ENCODE assay signal across 1 cellular context in the genomic region with DNA sequence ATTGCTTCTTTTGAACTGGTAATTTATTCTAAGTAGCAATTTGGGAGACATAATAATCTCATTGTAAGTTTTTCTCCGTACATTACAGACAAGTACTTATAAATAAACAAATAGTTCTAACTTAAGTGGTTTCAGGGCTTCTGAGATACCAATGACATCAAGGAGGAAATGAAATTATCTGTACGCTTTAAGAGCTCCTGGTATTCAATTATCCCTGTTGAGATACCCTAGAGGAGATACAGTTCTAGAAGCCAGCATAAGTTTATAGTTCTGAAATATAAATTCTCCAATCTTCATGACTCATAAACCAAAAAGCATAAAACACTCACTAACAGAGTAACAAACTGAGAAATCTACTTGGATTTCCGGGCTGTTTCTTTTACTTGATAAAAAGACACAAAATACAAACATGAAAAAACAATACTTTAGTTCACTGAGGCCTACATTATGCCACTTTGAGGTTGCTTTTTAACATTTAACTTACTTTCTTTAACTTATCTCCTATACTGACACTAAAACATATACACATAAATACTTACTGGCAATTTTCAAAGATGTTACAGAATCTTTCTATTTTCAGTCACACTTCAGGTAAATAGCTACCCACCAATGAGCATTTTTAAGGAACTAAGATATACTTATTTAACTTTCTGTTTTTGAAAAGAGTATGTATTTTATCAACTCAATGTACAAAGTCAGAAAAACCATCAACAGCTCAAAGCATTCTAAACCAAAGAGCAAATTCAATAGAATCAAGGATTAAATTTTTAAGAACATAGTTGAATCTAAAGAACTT.
TF ChIP-seq lines count a peak whose summit lies in the region.

No MANE protein-coding gene starts in this region.

TF ChIP-seq in HEK293, 187 proteins besides CTCF, POLR2A, EP300 and RAD21:
- TF ChIP-seq, protein P1, sequence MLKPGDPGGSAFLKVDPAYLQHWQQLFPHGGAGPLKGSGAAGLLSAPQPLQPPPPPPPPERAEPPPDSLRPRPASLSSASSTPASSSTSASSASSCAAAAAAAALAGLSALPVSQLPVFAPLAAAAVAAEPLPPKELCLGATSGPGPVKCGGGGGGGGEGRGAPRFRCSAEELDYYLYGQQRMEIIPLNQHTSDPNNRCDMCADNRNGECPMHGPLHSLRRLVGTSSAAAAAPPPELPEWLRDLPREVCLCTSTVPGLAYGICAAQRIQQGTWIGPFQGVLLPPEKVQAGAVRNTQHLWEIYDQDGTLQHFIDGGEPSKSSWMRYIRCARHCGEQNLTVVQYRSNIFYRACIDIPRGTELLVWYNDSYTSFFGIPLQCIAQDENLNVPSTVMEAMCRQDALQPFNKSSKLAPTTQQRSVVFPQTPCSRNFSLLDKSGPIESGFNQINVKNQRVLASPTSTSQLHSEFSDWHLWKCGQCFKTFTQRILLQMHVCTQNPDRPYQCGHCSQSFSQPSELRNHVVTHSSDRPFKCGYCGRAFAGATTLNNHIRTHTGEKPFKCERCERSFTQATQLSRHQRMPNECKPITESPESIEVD (tag by site-specific recombination; IDR thresholded peaks at IDR 0.05), result peak; percentile 91
- TF ChIP-seq ZEB2 (tag by site-specific recombination; IDR thresholded peaks at IDR 0.05), result 0 out of 2 replicates have a peak, but pooled peaks have one; percentile 19
- peak; percentile 53; the same call in 1 of the 2 replicates for TF ChIP-seq TCF7L2 (IDR thresholded peaks at IDR 0.05; ENCODE audit: borderline replicate concordance, low read depth, low read length)
- TF ChIP-seq ZXDB (tag by site-specific recombination; IDR thresholded peaks at IDR 0.05), result peak; percentile 27; the same call in 1 of the 2 replicates
- peak; percentile 39; the same call in 1 of the 2 replicates for TF ChIP-seq FEZF1 (tag by site-specific recombination; IDR thresholded peaks at IDR 0.05)
- 0 out of 2 replicates have a peak, but pooled peaks have one; percentile 22 for TF ChIP-seq IKZF3 (tag by site-specific recombination; IDR thresholded peaks at IDR 0.05)
- peak; percentile 71; the same call in 1 of the 2 replicates for TF ChIP-seq ZNF843 (tag by site-specific recombination; IDR thresholded peaks at IDR 0.05)
- TF ChIP-seq SP7 (tag by site-specific recombination; IDR thresholded peaks at IDR 0.05), result peak; percentile 70
- TF ChIP-seq ZNF211 (tag by site-specific recombination; IDR thresholded peaks at IDR 0.05; ENCODE audit: low read depth), result no peak
- TF ChIP-seq ZNF423 (tag by site-specific recombination; IDR thresholded peaks at IDR 0.05), result no peak
- TF ChIP-seq ZNF394 (tag by site-specific recombination; IDR thresholded peaks at IDR 0.05; ENCODE audit: borderline replicate concordance), result no peak
- peak; percentile 61 for TF ChIP-seq WT1 (tag by site-specific recombination; IDR thresholded peaks at IDR 0.05)
- peak; percentile 25; the same call in 1 of the 2 replicates for TF ChIP-seq ZNF366 (tag by site-specific recombination; conservative IDR thresholded peaks at IDR 0.05)
- TF ChIP-seq OVOL3 (tag by site-specific recombination; IDR thresholded peaks at IDR 0.05), result 0 out of 2 replicates have a peak, but pooled peaks have one; percentile 9
- TF ChIP-seq ZNF560 (tag by site-specific recombination; IDR thresholded peaks at IDR 0.05; ENCODE audit: borderline replicate concordance), result no peak
- TF ChIP-seq, protein P2, sequence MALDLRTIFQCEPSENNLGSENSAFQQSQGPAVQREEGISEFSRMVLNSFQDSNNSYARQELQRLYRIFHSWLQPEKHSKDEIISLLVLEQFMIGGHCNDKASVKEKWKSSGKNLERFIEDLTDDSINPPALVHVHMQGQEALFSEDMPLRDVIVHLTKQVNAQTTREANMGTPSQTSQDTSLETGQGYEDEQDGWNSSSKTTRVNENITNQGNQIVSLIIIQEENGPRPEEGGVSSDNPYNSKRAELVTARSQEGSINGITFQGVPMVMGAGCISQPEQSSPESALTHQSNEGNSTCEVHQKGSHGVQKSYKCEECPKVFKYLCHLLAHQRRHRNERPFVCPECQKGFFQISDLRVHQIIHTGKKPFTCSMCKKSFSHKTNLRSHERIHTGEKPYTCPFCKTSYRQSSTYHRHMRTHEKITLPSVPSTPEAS (tag by site-specific recombination; IDR thresholded peaks at IDR 0.05), result no peak
- TF ChIP-seq ZBTB1 (tag by site-specific recombination; IDR thresholded peaks at IDR 0.05), result peak; percentile 16; the same call in 1 of the 2 replicates
- no peak for TF ChIP-seq SP3 (tag by site-specific recombination; IDR thresholded peaks at IDR 0.05)
- TF ChIP-seq ZBTB7A (tag by site-specific recombination; IDR thresholded peaks at IDR 0.05; ENCODE audit: low read depth), result no peak
- TF ChIP-seq ZNF629 (tag by site-specific recombination; IDR thresholded peaks at IDR 0.05), result peak; percentile 50; the same call in 1 of the 2 replicates
- no peak for TF ChIP-seq ZNF114 (tag by site-specific recombination; IDR thresholded peaks at IDR 0.05)
- 0 out of 2 replicates have a peak, but pooled peaks have one; percentile 60 for TF ChIP-seq BCL11A (tag by site-specific recombination; IDR thresholded peaks at IDR 0.05; ENCODE audit: low read depth)
- TF ChIP-seq OSR2 (tag by site-specific recombination; IDR thresholded peaks at IDR 0.05), result peak; percentile 90
